In genomic region chr11:66843776-66844495, GRCh38 we compare ENCODE assay signal across 8 cellular contexts. TPM values are rescaled to one million over a fixed set of nuclear protein-coding genes. Genes with fewer than 3 reads are reported as not detected.
DNase-seq lines count a peak whose midpoint lies in the region; ATAC-seq lines count a peak whose summit lies in the region.

No MANE protein-coding gene starts in this region.

- CTCF ChIA-PET in activated CD4-positive, alpha-beta T cell treated with anti-CD3 and anti-CD28 coated beads for 36 hours (lab: Charles Lee): interaction anchor here (0.6 to 3.3 kb wide), 5 partner anchors 8 to 361 kb away, joined by 3 to 11 read pairs (median 4); no protein-coding TSS in a partner anchor

- POLR2A ChIA-PET in activated CD4-positive, alpha-beta T cell treated with anti-CD3 and anti-CD28 coated beads for 36 hours (lab: Charles Lee): interaction anchor here (1.1 to 2.0 kb wide), 3 partner anchors 8 to 12 kb away, joined by 3 to 9 read pairs (median 8); no protein-coding TSS in a partner anchor

- intact Hi-C loops in activated CD4-positive, alpha-beta T cell treated with anti-CD3 and anti-CD28 coated beads for 36 hours (cut with DNase I, micrococcal nuclease): loop anchor here (1.0 to 5.0 kb wide), 19 partner anchors 12 to 1617 kb away; partner anchors contain the start of genes CCDC87 (in 2 of the 2), CCS (in 2 of the 2), ACTN3 (in 1 of the 2) and DPP3 (in 1 of the 2)

- H3K9me3 Mint-ChIP-seq in activated CD4-positive, alpha-beta T cell treated with anti-CD3 and anti-CD28 coated beads for 36 hours (ENCODE audit: low read depth): no peaks in the 10 kb centered on the region
- H3K9me3 Mint-ChIP-seq in activated T-helper 17 cell treated with anti-CD3 and anti-CD28 coated beads, Interleukin-2, amount 50 U/mL, for 72 hours: no peaks in the 10 kb centered on the region
- H3K9me3 Mint-ChIP-seq in immature natural killer cell: no peaks in the 10 kb centered on the region

- peaks cover 29% of the 10 kb centered on the region for H3K36me3 Mint-ChIP-seq in activated CD4-positive, alpha-beta T cell treated with anti-CD3 and anti-CD28 coated beads for 36 hours (ENCODE audit: low read depth)
- peaks cover 59% of the 10 kb centered on the region for H3K36me3 Mint-ChIP-seq in activated T-helper 17 cell treated with anti-CD3 and anti-CD28 coated beads, Interleukin-2, amount 50 U/mL, for 72 hours (ENCODE audit: low read depth)
- H3K36me3 Mint-ChIP-seq in immature natural killer cell: no peaks in the 10 kb centered on the region

- peaks cover 49% of the 10 kb centered on the region for H3K4me1 Mint-ChIP-seq in activated CD4-positive, alpha-beta T cell treated with anti-CD3 and anti-CD28 coated beads for 36 hours
- peaks cover 32% of the 10 kb centered on the region for H3K4me1 Mint-ChIP-seq in activated T-helper 17 cell treated with anti-CD3 and anti-CD28 coated beads, Interleukin-2, amount 50 U/mL, for 72 hours
- peaks cover 47 to 54% of the 10 kb centered on the region in 2 donors for H3K4me1 Mint-ChIP-seq in immature natural killer cell

- H3K27ac Mint-ChIP-seq in activated CD4-positive, alpha-beta T cell treated with anti-CD3 and anti-CD28 coated beads for 36 hours: peak overlapping the region; percentile 92
- H3K27ac Mint-ChIP-seq in activated T-helper 17 cell treated with anti-CD3 and anti-CD28 coated beads, Interleukin-2, amount 50 U/mL, for 72 hours: peak overlapping the region; percentile 98
- H3K27ac Mint-ChIP-seq in immature natural killer cell: peak overlapping the region; percentile 87 to 96 (median 94)

- H3K27ac ChIP-seq in substantia nigra (ENCODE audit: low read depth, low read length, poor library complexity, severe bottlenecking): peak overlapping the region; percentile 84

- peak overlapping the region; percentile 92 for H3K4me3 Mint-ChIP-seq in activated CD4-positive, alpha-beta T cell treated with anti-CD3 and anti-CD28 coated beads for 36 hours
- H3K4me3 Mint-ChIP-seq in activated T-helper 17 cell treated with anti-CD3 and anti-CD28 coated beads, Interleukin-2, amount 50 U/mL, for 72 hours: peak overlapping the region; percentile 99
- peak overlapping the region; percentile 82 to 95 (median 91) for H3K4me3 Mint-ChIP-seq in immature natural killer cell

- ATAC-seq in activated CD4-positive, alpha-beta T cell treated with anti-CD3 and anti-CD28 coated beads for 36 hours: no peak
- ATAC-seq in activated T-helper 17 cell treated with anti-CD3 and anti-CD28 coated beads, Interleukin-2, amount 50 U/mL, for 72 hours (replicated peaks): no peak
- ATAC-seq in GM21717 (IDR thresholded peaks at IDR 0.05; ENCODE audit: unreplicated experiment): no peak
- ATAC-seq in GM18858 (IDR thresholded peaks at IDR 0.05; ENCODE audit: unreplicated experiment): no peak

- DNase-seq in activated CD4-positive, alpha-beta T cell treated with anti-CD3 and anti-CD28 coated beads for 36 hours: no peak
- no peak for DNase-seq in activated CD4-positive, alpha-beta T cell treated with anti-CD3 and anti-CD28 coated beads, Interleukin-2, amount 50 U/mL, for 4 hours
- DNase-seq in immature natural killer cell: no peak
- DNase-seq in substantia nigra (lab: John Stamatoyannopoulos, UW): no peak
- DNase-seq in nucleus accumbens (lab: John Stamatoyannopoulos, UW): no peak

- no peaks in the 10 kb centered on the region for H3K27me3 Mint-ChIP-seq in activated CD4-positive, alpha-beta T cell treated with anti-CD3 and anti-CD28 coated beads for 36 hours
- H3K27me3 Mint-ChIP-seq in activated T-helper 17 cell treated with anti-CD3 and anti-CD28 coated beads, Interleukin-2, amount 50 U/mL, for 72 hours: no peaks in the 10 kb centered on the region
- H3K27me3 Mint-ChIP-seq in immature natural killer cell (ENCODE audit: low read depth in 3 of 3): peaks cover 2 to 15% (median 7%) of the 10 kb centered on the region in 3 donors

RNA-seq across cellular contexts. Expression of gene RCE1, which starts 0.7 kb away (rescaled TPM):
- total RNA-seq in activated CD4-positive, alpha-beta T cell treated with anti-CD3 and anti-CD28 coated beads for 36 hours: 10 to 100 TPM; 24.9 to 25.6 TPM
- total RNA-seq in activated T-helper 17 cell treated with anti-CD3 and anti-CD28 coated beads, Interleukin-2, amount 50 U/mL, for 72 hours: 10 to 100 TPM; 27.2 to 31.4 TPM
- 10 to 100 TPM; 19.5 to 29.1 (median 27.5) TPM for polyA plus RNA-seq in immature natural killer cell

RNA-seq across cellular contexts. Expression of gene LRFN4, which starts 12.9 kb away (rescaled TPM):
- 10 to 100 TPM; 19.2 to 22.7 TPM for total RNA-seq in activated CD4-positive, alpha-beta T cell treated with anti-CD3 and anti-CD28 coated beads for 36 hours
- 10 to 100 TPM; 20.5 to 43.7 TPM for total RNA-seq in activated T-helper 17 cell treated with anti-CD3 and anti-CD28 coated beads, Interleukin-2, amount 50 U/mL, for 72 hours
- polyA plus RNA-seq in immature natural killer cell: under 1 TPM in 2 of 3 donors, not detected in 1; 0.12 to 0.16 TPM
